Comparison of ENCODE assay signal across 16 cellular contexts in genomic region chr13:73681779-73682178, GRCh38.
DNase-seq lines count a peak whose midpoint lies in the region; ATAC-seq, FAIRE-seq and TF ChIP-seq lines count a peak whose summit lies in the region.
"Had no signal": no experiment of that assay in that cellular context is flagged by ENCODE, and none has a peak within 500 bp of the region (broad histone marks: within the 10 kb centered on the region; RNA-seq: fewer than 3 reads in every experiment).

No MANE protein-coding gene starts in this region.

- H3K79me2 ChIP-seq in K562 (ENCODE audit: control insufficient read depth, insufficient read depth, low read length), result no peaks in the 10 kb centered on the region

- no peaks in the 10 kb centered on the region for H3K9me3 ChIP-seq in HEK293 (ENCODE audit: control insufficient read depth, insufficient read depth, low read depth, low read length)
- no peaks in the 10 kb centered on the region for H3K9me3 ChIP-seq in K562 (replicated peaks; ENCODE audit: control insufficient read depth, insufficient read depth, low read depth, low read length)
- H3K9me3 ChIP-seq: Caco-2 had no signal

- no peak for FAIRE-seq in K562 (lab: Jason Lieb, UNC)
- FAIRE-seq: GM12878 had no signal

- no peak for TF ChIP-seq EP300 in K562 (IDR thresholded peaks at IDR 0.05; ENCODE audit: low read length)

- no peaks in the 10 kb centered on the region for H3K4me1 ChIP-seq in HEK293 (ENCODE audit: control insufficient read depth, insufficient read depth, low read length)
- no peaks in the 10 kb centered on the region for H3K4me1 ChIP-seq in K562 (replicated peaks in 1 of 2; ENCODE audit: control insufficient read depth in 2 of 2, insufficient read depth in 2 of 2, low read length in 2 of 2)

- H3K4me3 ChIP-seq in HEK293 (ENCODE audit: low read depth, low read length) (no peak overlapping the region), K562 (no peak overlapping the region)
- H3K4me3 ChIP-seq: GM12878 had no signal

- DNase-seq in K562 (ENCODE audit: extremely low read depth in 1 of 4, low spot score in 3 of 4), result no peak
- DNase-seq in fibroblast of gingiva (ENCODE audit: low read depth), result peak; percentile 2
- no peak for DNase-seq in NCI-H1436 (lab: John Stamatoyannopoulos, UW)
- no peak for DNase-seq in activated CD4-positive, alpha-beta T cell treated with anti-CD3 and anti-CD28 coated beads for 1 hour
- DNase-seq: C1 segment of cervical spinal cord; Caco-2; CD8-positive, alpha-beta T cell; DMS153; EL; GDM1; H9; HFFc6 had no signal

- in situ Hi-C loops in K562 (cut with MboI), result no loop called here

- POLR2A ChIA-PET in HEK293 (lab: Yijun Ruan, JAX), result no interaction called here
- POLR2A ChIA-PET in K562 (lab: Yijun Ruan, JAX), result no interaction called here

- no peaks in the 10 kb centered on the region for H3K9me1 ChIP-seq in K562 (ENCODE audit: control insufficient read depth, insufficient read depth, low read length)

- 0% methylated on average over 2 of the region's 2 CpGs for WGBS in K562 (ENCODE audit: insufficient coverage, low coverage, missing lambda C conversion rate)

- no peak overlapping the region for H3K4me2 ChIP-seq in K562 (ENCODE audit: insufficient read depth, low read length)

- TF ChIP-seq POLR2A in K562 (conservative IDR thresholded peaks at IDR 0.05), result no peak

- intact Hi-C loops in K562 (cut with micrococcal nuclease), result no loop called here

- H4K20me1 ChIP-seq in K562 (replicated peaks; ENCODE audit: control insufficient read depth, insufficient read depth, low read length), result no peaks in the 10 kb centered on the region

- H3K9ac ChIP-seq in K562 (ENCODE audit: insufficient read depth in 1 of 2, low read depth in 2 of 2, low read length in 2 of 2), result no peak overlapping the region

- H3K27ac ChIP-seq in HEK293 (ENCODE audit: extremely low read depth, low read depth, low read length) (no peak overlapping the region), K562 (ENCODE audit: extremely low read depth, low read depth, low read length) (no peak overlapping the region)

- no TSS peak for BruUV-seq in K562 (replicated peaks; lab: Mats Ljungman, UMichigan)

- TF ChIP-seq CTCF in HEK293 (tag by site-specific recombination; IDR thresholded peaks at IDR 0.05), result no peak
- TF ChIP-seq CTCF in K562 (IDR thresholded peaks at IDR 0.05 in 2 of 3, conservative IDR thresholded peaks at IDR 0.05 in 1 of 3; ENCODE audit: insufficient read depth in 2 of 3, low read depth in 1 of 3, low read length in 3 of 3), result no peak

- H3K27me3 ChIP-seq in K562 (ENCODE audit: control insufficient read depth in 2 of 2, insufficient read depth in 2 of 2, low read length in 2 of 2), result no peaks in the 10 kb centered on the region

- CTCF ChIA-PET in HEK293 (lab: Yijun Ruan, JAX) (no interaction called here), K562 (lab: Yijun Ruan, JAX; ENCODE audit: low intra/inter-chr PET ratio) (interaction anchor here (0.6 kb wide), 1 partner anchor 36 kb away, joined by 4 read pairs; no protein-coding TSS in a partner anchor)

- ATAC-seq in K562 (no peak), GM19455 (IDR thresholded peaks at IDR 0.05; ENCODE audit: unreplicated experiment) (no peak)
- ATAC-seq: CD8-positive, alpha-beta T cell; GM12878; HCT116 had no signal

- TF ChIP-seq RAD21 in K562 (CRISPR knock-in tag; conservative IDR thresholded peaks at IDR 0.05 in 1 of 2, IDR thresholded peaks at IDR 0.05 in 1 of 2), result no peak

- no peak overlapping the region for H2AFZ ChIP-seq in K562 (ENCODE audit: low read depth, low read length)

- H3K36me3 ChIP-seq in HEK293 (ENCODE audit: control insufficient read depth in 2 of 2, insufficient read depth in 1 of 2, low read length in 2 of 2) (no peaks in the 10 kb centered on the region), K562 (ENCODE audit: control insufficient read depth, insufficient read depth, low read length) (no peaks in the 10 kb centered on the region)

TF ChIP-seq in HEK293, 187 proteins besides CTCF, POLR2A, EP300 and RAD21:
- TF ChIP-seq ZNF169 (tag by site-specific recombination; IDR thresholded peaks at IDR 0.05) (no peak), BCL11B (tag by site-specific recombination; IDR thresholded peaks at IDR 0.05; ENCODE audit: low read depth) (no peak), IKZF3 (tag by site-specific recombination; IDR thresholded peaks at IDR 0.05) (no peak), ZNF10 (tag by site-specific recombination; IDR thresholded peaks at IDR 0.05) (peak; percentile 93)

TF ChIP-seq in K562, 482 proteins besides CTCF, POLR2A, EP300 and RAD21:
- TF ChIP-seq POLR3G (IDR thresholded peaks at IDR 0.05; ENCODE audit: extremely low read depth, insufficient read length, insufficient replicate concordance) (no peak), THRB (CRISPR knock-in tag; conservative IDR thresholded peaks at IDR 0.05) (no peak), ZNF134 (CRISPR knock-in tag; conservative IDR thresholded peaks at IDR 0.05) (peak; percentile 82)
